Comparison of ENCODE assay signal across 29 cellular contexts in the genomic region with DNA sequence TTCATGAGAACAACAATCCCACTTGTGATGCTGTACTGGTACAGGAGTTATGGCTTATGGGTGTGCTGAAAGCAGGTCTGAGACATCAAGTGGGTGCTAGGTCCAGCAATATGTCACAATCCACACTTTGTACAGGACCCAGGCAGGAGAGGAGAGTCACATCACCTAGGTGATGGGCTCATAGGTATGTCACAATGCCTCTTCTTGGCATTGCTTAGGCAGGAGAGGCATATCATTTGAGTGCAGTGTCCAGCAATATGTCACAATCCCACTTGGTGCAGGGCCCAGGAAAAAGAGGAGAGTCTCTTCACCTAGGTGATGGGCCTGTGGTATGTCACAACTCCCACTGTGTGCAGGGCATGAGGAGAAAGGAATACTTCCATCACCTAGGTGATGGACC.
"Had no signal": no experiment of that assay in that cellular context is flagged by ENCODE, and none has a peak within 500 bp of the region (broad histone marks: within the 10 kb centered on the region; RNA-seq: fewer than 3 reads in every experiment).

No MANE protein-coding gene starts in this region.

- FAIRE-seq: urothelium cell line had no signal

- H3K4me3 ChIP-seq: stomach, suprapubic skin, testis, thoracic aorta, thyroid gland, tibial artery, tibial nerve, transverse colon, upper lobe of left lung, upper lobe of right lung, uterus, vagina had no signal

- H3K4me1 Mint-ChIP-seq: stimulated activated effector memory CD8-positive, alpha-beta T cell treated with anti-CD3 and anti-CD28 coated beads, Interleukin-12 subunit alpha, Interleukin-12 subunit beta, amount 100 ng/mL, for 72 hours; stimulated activated memory B cell treated with anti-CD40 and anti-IgM and Interleukin-4, amounts not matched to agents 10 μg/mL and 1 μg/mL and 100 μg/mL, for 72 hours; stimulated activated naive B cell treated with anti-CD40 and anti-IgM and Interleukin-4, amounts not matched to agents 10 μg/mL and 1 μg/mL and 100 μg/mL, for 72 hours; stimulated activated naive CD8-positive, alpha-beta T cell treated with anti-CD3 and anti-CD28 coated beads, Interleukin-15, amount 100 ng/mL, for 72 hours had no signal

- H3K36me3 Mint-ChIP-seq: stimulated activated effector memory CD8-positive, alpha-beta T cell treated with anti-CD3 and anti-CD28 coated beads, Interleukin-12 subunit alpha, Interleukin-12 subunit beta, amount 100 ng/mL, for 72 hours; stimulated activated memory B cell treated with anti-CD40 and anti-IgM and Interleukin-4, amounts not matched to agents 10 μg/mL and 1 μg/mL and 100 μg/mL, for 72 hours; type B pancreatic cell had no signal

- H3K4me3 Mint-ChIP-seq: stimulated activated effector memory CD8-positive, alpha-beta T cell treated with anti-CD3 and anti-CD28 coated beads, Interleukin-12 subunit alpha, Interleukin-12 subunit beta, amount 100 ng/mL, for 72 hours; stimulated activated memory B cell treated with anti-CD40 and anti-IgM and Interleukin-4, amounts not matched to agents 10 μg/mL and 1 μg/mL and 100 μg/mL, for 72 hours; stimulated activated naive B cell treated with anti-CD40 and anti-IgM and Interleukin-4, amounts not matched to agents 10 μg/mL and 1 μg/mL and 100 μg/mL, for 72 hours; stimulated activated naive CD8-positive, alpha-beta T cell treated with anti-CD3 and anti-CD28 coated beads, Interleukin-15, amount 100 ng/mL, for 72 hours; stimulated activated naive CD8-positive, alpha-beta T cell treated with anti-CD3 and anti-CD28 coated beads, Interleukin-15, Interleukin-2, amounts not matched to agents 100 ng/mL and 50 ng/mL, for 24 hours; type B pancreatic cell had no signal

- H3K4me1 ChIP-seq: stomach, suprapubic skin, testis, thyroid gland, tibial artery, tibial nerve, transverse colon, upper lobe of left lung, upper lobe of right lung, uterus, vagina had no signal

- H3K9me3 ChIP-seq: suprapubic skin, testis, thoracic aorta, thyroid gland, transverse colon, upper lobe of right lung, uterus, vagina had no signal

- H3K27ac ChIP-seq: stomach, suprapubic skin, testis, thoracic aorta, thyroid gland, tibial artery, tibial nerve, transverse colon, upper lobe of left lung, upper lobe of right lung, uterus, vagina had no signal

- H3K36me3 ChIP-seq: stomach, suprapubic skin, thoracic aorta, thyroid gland, tibial artery, tibial nerve, transverse colon, upper lobe of left lung, upper lobe of right lung, uterus, vagina had no signal

- H3K27me3 Mint-ChIP-seq: stimulated activated memory B cell treated with anti-CD40 and anti-IgM and Interleukin-4, amounts not matched to agents 10 μg/mL and 1 μg/mL and 100 μg/mL, for 72 hours; stimulated activated naive B cell treated with anti-CD40 and anti-IgM and Interleukin-4, amounts not matched to agents 10 μg/mL and 1 μg/mL and 100 μg/mL, for 72 hours; stimulated activated naive CD8-positive, alpha-beta T cell treated with anti-CD3 and anti-CD28 coated beads, Interleukin-15, amount 100 ng/mL, for 72 hours; stimulated activated naive CD8-positive, alpha-beta T cell treated with anti-CD3 and anti-CD28 coated beads, Interleukin-15, Interleukin-2, amounts not matched to agents 100 ng/mL and 50 ng/mL, for 24 hours; type B pancreatic cell had no signal

- H3K27me3 ChIP-seq: suprapubic skin, testis, thyroid gland, tibial artery, tibial nerve, transverse colon, upper lobe of left lung, upper lobe of right lung, uterus, vagina had no signal

- ATAC-seq: stimulated activated effector memory CD8-positive, alpha-beta T cell treated with anti-CD3 and anti-CD28 coated beads, Interleukin-12 subunit alpha, Interleukin-12 subunit beta, amount 100 ng/mL, for 72 hours; stimulated activated memory B cell treated with anti-CD40 and anti-IgM and Interleukin-4, amounts not matched to agents 10 μg/mL and 1 μg/mL and 100 μg/mL, for 72 hours; stimulated activated naive B cell treated with anti-CD40 and anti-IgM and Interleukin-4, amounts not matched to agents 10 μg/mL and 1 μg/mL and 100 μg/mL, for 72 hours; stimulated activated naive CD8-positive, alpha-beta T cell treated with anti-CD3 and anti-CD28 coated beads, Interleukin-15, amount 100 ng/mL, for 72 hours; stimulated activated naive CD8-positive, alpha-beta T cell treated with anti-CD3 and anti-CD28 coated beads, Interleukin-15, Interleukin-2, amounts not matched to agents 100 U/mL and 50 U/mL, for 24 hours; upper lobe of right lung had no signal

- H3K27ac Mint-ChIP-seq: stimulated activated effector memory CD8-positive, alpha-beta T cell treated with anti-CD3 and anti-CD28 coated beads, Interleukin-12 subunit alpha, Interleukin-12 subunit beta, amount 100 ng/mL, for 72 hours; stimulated activated memory B cell treated with anti-CD40 and anti-IgM and Interleukin-4, amounts not matched to agents 10 μg/mL and 1 μg/mL and 100 μg/mL, for 72 hours; stimulated activated naive B cell treated with anti-CD40 and anti-IgM and Interleukin-4, amounts not matched to agents 10 μg/mL and 1 μg/mL and 100 μg/mL, for 72 hours; stimulated activated naive CD8-positive, alpha-beta T cell treated with anti-CD3 and anti-CD28 coated beads, Interleukin-15, amount 100 ng/mL, for 72 hours; stimulated activated naive CD8-positive, alpha-beta T cell treated with anti-CD3 and anti-CD28 coated beads, Interleukin-15, Interleukin-2, amounts not matched to agents 100 ng/mL and 50 ng/mL, for 24 hours; type B pancreatic cell had no signal

- DNase-seq: stimulated activated CD4-positive, alpha-beta T cell treated with anti-CD3 and anti-CD28 coated beads, Interleukin-2, amount 100 ng/mL, for 48 hours; stimulated activated CD4-positive, alpha-beta T cell treated with anti-CD3 and anti-CD28 coated beads, Interleukin-4, amount 100 ng/mL, for 1 hour; stimulated activated CD4-positive, alpha-beta T cell treated with anti-CD3 and anti-CD28 coated beads, Interleukin-4, amount 100 ng/mL, for 24 hours; stimulated activated CD4-positive, alpha-beta T cell treated with anti-CD3 and anti-CD28 coated beads, Interleukin-4, amount 100 ng/mL, for 4 hours; stimulated activated CD8-positive, alpha-beta memory T cell treated with anti-CD3 and anti-CD28 coated beads, Interleukin-4, amount 100 ng/mL, for 48 hours; stimulated activated naive B cell treated with anti-CD40 and anti-IgM and Interleukin-4, amounts not matched to agents 10 μg/mL and 1 μg/mL and 100 μg/mL, for 72 hours; stimulated activated naive CD4-positive, alpha-beta T cell; stimulated activated naive CD4-positive, alpha-beta T cell treated with Interleukin-2 at 50 U/mL for 16 hours; stimulated activated naive CD8-positive, alpha-beta T cell treated with anti-CD3 and anti-CD28 coated beads, Interleukin-15, amount 100 ng/mL, for 72 hours; stimulated activated naive CD8-positive, alpha-beta T cell treated with anti-CD3 and anti-CD28 coated beads, Interleukin-15, Interleukin-2, amounts not matched to agents 100 U/mL and 50 U/mL, for 24 hours; stomach; substantia nigra; testis; thyroid gland; tibial artery; transverse colon; trophoblast cell; upper lobe of left lung; upper lobe of right lung; uterus had no signal
